Comparison of ENCODE assay signal across 20 cellular contexts in genomic region chr14:92596328-92596943, GRCh38.
DNase-seq lines count a peak whose midpoint lies in the region; ATAC-seq, FAIRE-seq and TF ChIP-seq lines count a peak whose summit lies in the region.
"Had no signal": no experiment of that assay in that cellular context is flagged by ENCODE, and none has a peak within 500 bp of the region (broad histone marks: within the 10 kb centered on the region; RNA-seq: fewer than 3 reads in every experiment).

No MANE protein-coding gene starts in this region.

- no peak overlapping the region for H3K4me3 Mint-ChIP-seq in WTC11
- no peak overlapping the region for H3K4me3 Mint-ChIP-seq in naive thymus-derived CD4-positive, alpha-beta T cell
- H3K4me3 Mint-ChIP-seq: activated naive CD4-positive, alpha-beta T cell treated with anti-CD3 and anti-CD28 coated beads, Interleukin-2, amount 10 ng/mL, durations not matched to agents 7 days and 5 days; B cell; brain; stimulated activated effector memory CD8-positive, alpha-beta T cell treated with anti-CD3 and anti-CD28 coated beads, Interleukin-12 subunit alpha, Interleukin-12 subunit beta, amount 100 ng/mL, for 72 hours had no signal

- CTCF ChIA-PET in WTC11 (lab: Charles Lee), result interaction anchor here (0.6 to 4.0 kb wide), 22 partner anchors 15 to 517 kb away, joined by 3 to 25 read pairs (median 4); no protein-coding TSS in a partner anchor
- CTCF ChIA-PET in naive thymus-derived CD4-positive, alpha-beta T cell (lab: Charles Lee), result interaction anchor here (1.1 to 2.1 kb wide), 4 partner anchors 10 to 480 kb away, joined by 5 to 8 read pairs (median 5); no protein-coding TSS in a partner anchor

- H3K36me3 ChIP-seq in BLaER1 treated with 17β-estradiol and CSF1 and Interleukin-3, amounts not matched to agents 10 nM and 100 nM, result peaks cover 0 to 4% (median 0%) of the 10 kb centered on the region in 11 experiments; a peak in 1 of 22 replicates
- no peaks in the 10 kb centered on the region for H3K36me3 ChIP-seq in naive thymus-derived CD4-positive, alpha-beta T cell (ENCODE audit: control insufficient read depth in 2 of 3, insufficient read depth in 3 of 3, low read length in 3 of 3)
- no peaks in the 10 kb centered on the region for H3K36me3 ChIP-seq in adrenal gland (replicated peaks in 1 of 2)
- H3K36me3 ChIP-seq: left ventricle myocardium inferior, SJSA1, tibial artery had no signal

- no peak for TF ChIP-seq POLR2A in GM12891 (IDR thresholded peaks at IDR 0.05; ENCODE audit: low read depth, low read length)
- no peak for TF ChIP-seq POLR2A in adrenal gland (IDR thresholded peaks at IDR 0.05)

- no peak overlapping the region for H3K27ac ChIP-seq in BLaER1 treated with 17β-estradiol and CSF1 and Interleukin-3, amounts not matched to agents 10 nM and 100 nM
- no peak overlapping the region for H3K27ac ChIP-seq in naive thymus-derived CD4-positive, alpha-beta T cell (ENCODE audit: low read depth, low read length)
- no peak overlapping the region for H3K27ac ChIP-seq in adrenal gland
- H3K27ac ChIP-seq: left ventricle myocardium inferior, SJSA1, spleen, tibial artery had no signal

- H4K20me1 ChIP-seq in BLaER1 treated with 17β-estradiol and CSF1 and Interleukin-3, amounts not matched to agents 10 nM and 100 nM, result peaks cover 0 to 21% (median 0%) of the 10 kb centered on the region in 11 experiments; a peak in 4 of 22 replicates

- H3K4me1 ChIP-seq in BLaER1 treated with 17β-estradiol and CSF1 and Interleukin-3, amounts not matched to agents 10 nM and 100 nM, result peaks cover 23 to 65% (median 49%) of the 10 kb centered on the region in 10 experiments
- H3K4me1 ChIP-seq in naive thymus-derived CD4-positive, alpha-beta T cell (ENCODE audit: control insufficient read depth in 2 of 2, insufficient read depth in 2 of 2, low read length in 2 of 2), result peaks cover under 1 to 2% of the 10 kb centered on the region in 2 donors
- H3K4me1 ChIP-seq in adrenal gland (replicated peaks in 1 of 2), result peaks cover 0 to under 1% of the 10 kb centered on the region in 2 donors
- H3K4me1 ChIP-seq: SJSA1 had no signal

- 0 out of 2 replicates have a peak, but pooled peaks cover 3% of the 10 kb centered on the region for H3K4me1 Mint-ChIP-seq in WTC11
- H3K4me1 Mint-ChIP-seq in naive thymus-derived CD4-positive, alpha-beta T cell, result peaks cover 18 to 30% (median 23%) of the 10 kb centered on the region in 7 donors

- intact Hi-C loops in left colon (cut with DNase I, micrococcal nuclease), result no loop called here
- intact Hi-C loops in naive thymus-derived CD4-positive, alpha-beta T cell (cut with micrococcal nuclease), result no loop called here
- intact Hi-C loops in adrenal gland (cut with DNase I), result no loop called here

- H3K36me3 Mint-ChIP-seq in WTC11, result no peaks in the 10 kb centered on the region
- H3K36me3 Mint-ChIP-seq in naive thymus-derived CD4-positive, alpha-beta T cell, result peaks cover 3 to 16% (median 9%) of the 10 kb centered on the region in 5 donors

- DNase-seq in GM12891 (ENCODE audit: insufficient read length, low spot score) (no peak), WTC11 (ENCODE audit: low spot score) (no peak), left colon (no peak), NK-92 (lab: John Stamatoyannopoulos, UW; ENCODE audit: unreplicated experiment) (no peak), DMS 273 treated with DMSO at 0.1 percent for 48 hours (lab: John Stamatoyannopoulos, UW) (no peak), adrenal gland (no peak)
- no peak for DNase-seq in naive thymus-derived CD4-positive, alpha-beta T cell
- DNase-seq: activated naive CD4-positive, alpha-beta T cell treated with anti-CD3 and anti-CD28 coated beads, Interleukin-2, amount 10 ng/mL, durations not matched to agents 7 days and 5 days; left ventricle myocardium inferior; MV-4-11; NCI-H2171; posterior cingulate gyrus; spleen; T-helper 9 cell; tibial artery had no signal

- 88 to 90% (median 89%) methylated on average over 9 of the region's 9 CpGs for WGBS in adrenal gland, 4 donors

- peaks cover 0 to 18% (median 6%) of the 10 kb centered on the region in 11 experiments; a peak in 14 of 22 replicates for H3K9me3 ChIP-seq in BLaER1 treated with 17β-estradiol and CSF1 and Interleukin-3, amounts not matched to agents 10 nM and 100 nM (replicated peaks in 1 of 11)
- H3K9me3 ChIP-seq in naive thymus-derived CD4-positive, alpha-beta T cell (ENCODE audit: control insufficient read depth in 2 of 3, low read length in 3 of 3), result no peaks in the 10 kb centered on the region
- H3K9me3 ChIP-seq in adrenal gland (replicated peaks in 1 of 3), result peaks cover 0 to 5% (median 0%) of the 10 kb centered on the region in 3 donors
- H3K9me3 ChIP-seq: SJSA1, tibial artery had no signal

- no peak overlapping the region for H3K27ac Mint-ChIP-seq in WTC11
- no peak overlapping the region for H3K27ac Mint-ChIP-seq in naive thymus-derived CD4-positive, alpha-beta T cell
- H3K27ac Mint-ChIP-seq: activated naive CD4-positive, alpha-beta T cell treated with anti-CD3 and anti-CD28 coated beads, Interleukin-2, amount 10 ng/mL, durations not matched to agents 7 days and 5 days; B cell; brain; stimulated activated effector memory CD8-positive, alpha-beta T cell treated with anti-CD3 and anti-CD28 coated beads, Interleukin-12 subunit alpha, Interleukin-12 subunit beta, amount 100 ng/mL, for 72 hours had no signal

- H3K27me3 ChIP-seq in BLaER1 treated with 17β-estradiol and CSF1 and Interleukin-3, amounts not matched to agents 10 nM and 100 nM, result no peaks in the 10 kb centered on the region
- no peaks in the 10 kb centered on the region for H3K27me3 ChIP-seq in naive thymus-derived CD4-positive, alpha-beta T cell (ENCODE audit: control insufficient read depth in 2 of 2, insufficient read depth in 2 of 2, low read length in 2 of 2)
- H3K27me3 ChIP-seq in adrenal gland, result no peaks in the 10 kb centered on the region
- H3K27me3 ChIP-seq: SJSA1, spleen, tibial artery had no signal

- 0 out of 2 replicates have a peak, but pooled peaks cover 8% of the 10 kb centered on the region for H3K9me3 Mint-ChIP-seq in WTC11
- H3K9me3 Mint-ChIP-seq in naive thymus-derived CD4-positive, alpha-beta T cell, result peaks cover 0 to 6% (median 4%) of the 10 kb centered on the region in 11 donors
- H3K9me3 Mint-ChIP-seq: stimulated activated effector memory CD8-positive, alpha-beta T cell treated with anti-CD3 and anti-CD28 coated beads, Interleukin-12 subunit alpha, Interleukin-12 subunit beta, amount 100 ng/mL, for 72 hours had no signal

- no peak overlapping the region for H3K4me3 ChIP-seq in BLaER1 treated with 17β-estradiol and CSF1 and Interleukin-3, amounts not matched to agents 10 nM and 100 nM
- no peak overlapping the region for H3K4me3 ChIP-seq in naive thymus-derived CD4-positive, alpha-beta T cell (ENCODE audit: low read length)
- no peak overlapping the region for H3K4me3 ChIP-seq in adrenal gland
- H3K4me3 ChIP-seq: left ventricle myocardium inferior, SJSA1, spleen, tibial artery had no signal

- POLR2A ChIA-PET in WTC11 (lab: Charles Lee), result no interaction called here
- POLR2A ChIA-PET in naive thymus-derived CD4-positive, alpha-beta T cell (lab: Charles Lee), result interaction anchor here (0.9 to 1.1 kb wide), 2 partner anchors 13 to 60 kb away, joined by 3 to 4 read pairs; no protein-coding TSS in a partner anchor

- ATAC-seq in WTC11, result peak; percentile 84
- ATAC-seq in left colon, result peak; percentile 84
- no peak for ATAC-seq in naive thymus-derived CD4-positive, alpha-beta T cell
- ATAC-seq: stimulated activated effector memory CD8-positive, alpha-beta T cell treated with anti-CD3 and anti-CD28 coated beads, Interleukin-12 subunit alpha, Interleukin-12 subunit beta, amount 100 ng/mL, for 72 hours had no signal

- FAIRE-seq in GM12891 (lab: Jason Lieb, UNC), result peak; percentile 58

- no peak overlapping the region for H3K9ac ChIP-seq in BLaER1 treated with 17β-estradiol and CSF1 and Interleukin-3, amounts not matched to agents 10 nM and 100 nM

- H3K4me2 ChIP-seq in BLaER1 treated with 17β-estradiol and CSF1 and Interleukin-3, amounts not matched to agents 10 nM and 100 nM, result peak overlapping the region in 6 of 11 experiments; percentile 7 to 89 (median 20); a peak in 7 of 22 replicates

- TF ChIP-seq CTCF in WTC11 (IDR thresholded peaks at IDR 0.05), result no peak
- TF ChIP-seq CTCF in adrenal gland (IDR thresholded peaks at IDR 0.05), result no peak

- H3K27me3 Mint-ChIP-seq in WTC11 (ENCODE audit: low read depth), result peaks cover 2% of the 10 kb centered on the region; the same call in 1 of the 2 replicates
- peaks cover 0 to 17% (median 0%) of the 10 kb centered on the region in 5 donors for H3K27me3 Mint-ChIP-seq in naive thymus-derived CD4-positive, alpha-beta T cell
- H3K27me3 Mint-ChIP-seq: B cell had no signal

TF ChIP-seq in GM12891, 5 proteins besides CTCF, POLR2A, EP300 and RAD21:
- TF ChIP-seq TAF1 (IDR thresholded peaks at IDR 0.05; ENCODE audit: low read depth, low read length) (no peak), POU2F2 (IDR thresholded peaks at IDR 0.05; ENCODE audit: low read depth, low read length) (no peak), PAX5 (IDR thresholded peaks at IDR 0.05; ENCODE audit: insufficient read depth, low read length, severe bottlenecking) (no peak), POLR2AphosphoS5 (IDR thresholded peaks at IDR 0.05; ENCODE audit: low read depth, low read length) (no peak), SPI1 (IDR thresholded peaks at IDR 0.05; ENCODE audit: low read depth, low read length) (no peak)

TF ChIP-seq in WTC11, 78 proteins besides CTCF, POLR2A, EP300 and RAD21:
- no peak for TF ChIP-seq NFATC4 (CRISPR knock-in tag; IDR thresholded peaks at IDR 0.05)
TF ChIP-seq in WTC11: peak in this region for 0.
